Comparison of ENCODE assay signal across 30 cellular contexts in the genomic region with DNA sequence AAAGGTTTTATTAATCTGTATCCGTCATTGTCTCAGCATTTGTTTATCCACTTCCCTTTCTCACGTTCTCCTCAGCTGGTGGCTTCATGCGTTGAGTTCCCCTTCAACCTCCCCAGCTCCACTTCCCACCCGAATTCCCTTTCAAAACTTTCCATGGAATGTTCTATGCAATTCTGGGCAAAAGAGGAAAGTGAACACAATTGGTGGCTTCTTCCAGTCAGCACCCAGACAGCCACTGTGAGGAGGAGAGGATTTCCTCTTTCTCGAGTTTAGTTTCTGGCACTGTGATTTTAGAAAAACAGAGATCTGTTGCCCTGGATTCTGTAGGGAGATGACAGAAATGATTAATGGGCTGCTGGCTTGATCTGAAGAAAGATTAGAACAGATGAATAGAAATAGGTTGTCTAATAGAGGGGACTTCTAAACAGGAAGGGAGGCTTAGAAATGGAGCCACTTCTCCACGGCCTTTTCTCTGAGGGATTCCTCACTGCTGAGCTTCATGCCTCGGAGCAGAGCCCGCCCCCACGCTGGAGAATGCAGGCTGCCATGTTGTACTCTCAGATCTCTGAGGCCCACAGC.
DNase-seq lines count a peak whose midpoint lies in the region; ATAC-seq and TF ChIP-seq lines count a peak whose summit lies in the region.
"Had no signal": no experiment of that assay in that cellular context is flagged by ENCODE, and none has a peak within 500 bp of the region (broad histone marks: within the 10 kb centered on the region; RNA-seq: fewer than 3 reads in every experiment).

No MANE protein-coding gene starts in this region.

- H3K27me3 ChIP-seq in prostate gland (replicated peaks; ENCODE audit: insufficient read depth) = no peaks in the 10 kb centered on the region
- H3K27me3 ChIP-seq: BE2C, gastroesophageal sphincter, suprapubic skin had no signal

- H3K36me3 Mint-ChIP-seq in T-helper 17 cell (ENCODE audit: low read depth) = peaks cover 7% of the 10 kb centered on the region
- H3K36me3 Mint-ChIP-seq in naive thymus-derived CD8-positive, alpha-beta T cell = peaks cover 4 to 50% (median 38%) of the 10 kb centered on the region in 3 donors

- intact Hi-C loops in prostate gland (cut with DNase I) = no loop called here

- H3K36me3 ChIP-seq in prostate gland = no peaks in the 10 kb centered on the region
- H3K36me3 ChIP-seq: BE2C, gastroesophageal sphincter had no signal

- H3K4me3 ChIP-seq in prostate gland = no peak overlapping the region
- H3K4me3 ChIP-seq: dorsolateral prefrontal cortex, gastroesophageal sphincter, suprapubic skin had no signal

- no peaks in the 10 kb centered on the region for H3K27me3 Mint-ChIP-seq in T-helper 17 cell
- no peaks in the 10 kb centered on the region for H3K27me3 Mint-ChIP-seq in naive thymus-derived CD8-positive, alpha-beta T cell
- H3K27me3 Mint-ChIP-seq: activated CD4-positive, alpha-beta T cell treated with anti-CD3 and anti-CD28 coated beads, Interleukin-2, amount 10 ng/mL, durations not matched to agents 7 days and 5 days; activated naive CD8-positive, alpha-beta T cell treated with anti-CD3 and anti-CD28 coated beads, Interleukin-2, amount 50 U/mL, for 24 hours; activated T-cell treated with anti-CD3 and anti-CD28 coated beads, Interleukin-2, amount 50 U/mL, for 24 hours; CD8-positive, alpha-beta memory T cell; central memory CD8-positive, alpha-beta T cell; memory B cell had no signal

- H3K27ac Mint-ChIP-seq in T-helper 17 cell = no peak overlapping the region
- H3K27ac Mint-ChIP-seq in naive thymus-derived CD8-positive, alpha-beta T cell = no peak overlapping the region
- H3K27ac Mint-ChIP-seq: activated CD4-positive, alpha-beta T cell treated with anti-CD3 and anti-CD28 coated beads, Interleukin-2, amount 10 ng/mL, durations not matched to agents 7 days and 5 days; activated naive CD8-positive, alpha-beta T cell treated with anti-CD3 and anti-CD28 coated beads, Interleukin-2, amount 50 U/mL, for 24 hours; activated T-cell treated with anti-CD3 and anti-CD28 coated beads, Interleukin-2, amount 50 U/mL, for 24 hours; memory B cell had no signal

- peak; percentile 8 for DNase-seq in M059J (ENCODE audit: low read depth)
- DNase-seq in dermis blood vessel endothelial cell = peak; percentile 32
- DNase-seq in lung microvascular endothelial cell (ENCODE audit: low read depth in 2 of 2) = peak; percentile 78 to 91
- no peak for DNase-seq in prostate gland (ENCODE audit: low spot score)
- DNase-seq in T-helper 17 cell = no peak
- no peak for DNase-seq in naive thymus-derived CD8-positive, alpha-beta T cell
- DNase-seq in DMS79 (lab: John Stamatoyannopoulos, UW) = no peak
- DNase-seq: ACHN; activated CD4-positive, alpha-beta T cell treated with anti-CD3 and anti-CD28 coated beads, Interleukin-2, amount 10 ng/mL, durations not matched to agents 7 days and 5 days; activated naive CD4-positive, alpha-beta T cell; activated naive CD8-positive, alpha-beta T cell treated with anti-CD3 and anti-CD28 coated beads, Interleukin-2, amount 50 U/mL, for 24 hours; activated T-cell treated with anti-CD3 and anti-CD28 coated beads, Interleukin-2, amount 50 U/mL, for 24 hours; BE2C; CD8-positive, alpha-beta memory T cell; DMS 273 treated with DMSO at 0.1 percent for 48 hours; dorsolateral prefrontal cortex; hippocampal formation; left cardiac atrium; NCI-H1048; NCI-H446; NCI-H748 treated with DMSO at 0.1 percent for 48 hours; retina; SHP77 treated with DMSO at 0.1 percent for 48 hours; stimulated activated naive CD4-positive, alpha-beta T cell treated with Interleukin-2 at 50 U/mL for 16 hours; T1000 had no signal

- H3K4me3 Mint-ChIP-seq in T-helper 17 cell = no peak overlapping the region
- no peak overlapping the region for H3K4me3 Mint-ChIP-seq in naive thymus-derived CD8-positive, alpha-beta T cell
- H3K4me3 Mint-ChIP-seq: activated CD4-positive, alpha-beta T cell treated with anti-CD3 and anti-CD28 coated beads, Interleukin-2, amount 10 ng/mL, durations not matched to agents 7 days and 5 days; activated naive CD8-positive, alpha-beta T cell treated with anti-CD3 and anti-CD28 coated beads, Interleukin-2, amount 50 U/mL, for 24 hours; activated T-cell treated with anti-CD3 and anti-CD28 coated beads, Interleukin-2, amount 50 U/mL, for 24 hours; CD8-positive, alpha-beta memory T cell; central memory CD8-positive, alpha-beta T cell; memory B cell had no signal

- TF ChIP-seq CTCF in prostate gland (IDR thresholded peaks at IDR 0.05) = no peak

- peaks cover 4% of the 10 kb centered on the region for H3K4me1 ChIP-seq in prostate gland (replicated peaks)
- H3K4me1 ChIP-seq: BE2C, gastroesophageal sphincter, suprapubic skin had no signal

- POLR2A ChIA-PET in naive thymus-derived CD8-positive, alpha-beta T cell (lab: Charles Lee) = no interaction called here

- no peak for ATAC-seq in T-helper 17 cell
- ATAC-seq in naive thymus-derived CD8-positive, alpha-beta T cell = no peak
- ATAC-seq: activated naive CD8-positive, alpha-beta T cell treated with anti-CD3 and anti-CD28 coated beads, Interleukin-2, amount 50 U/mL, for 24 hours; gastroesophageal sphincter; left cardiac atrium; Panc1 had no signal

- peak overlapping the region; percentile 9 to 27 for H3K27ac ChIP-seq in prostate gland
- H3K27ac ChIP-seq: dorsolateral prefrontal cortex, gastroesophageal sphincter, suprapubic skin had no signal

- 23% methylated on average over 9 of the region's 9 CpGs for WGBS in prostate gland

- H3K9me3 Mint-ChIP-seq in naive thymus-derived CD8-positive, alpha-beta T cell = no peaks in the 10 kb centered on the region
- H3K9me3 Mint-ChIP-seq: activated CD4-positive, alpha-beta T cell treated with anti-CD3 and anti-CD28 coated beads, Interleukin-2, amount 10 ng/mL, durations not matched to agents 7 days and 5 days; activated naive CD8-positive, alpha-beta T cell treated with anti-CD3 and anti-CD28 coated beads, Interleukin-2, amount 50 U/mL, for 24 hours; activated T-cell treated with anti-CD3 and anti-CD28 coated beads, Interleukin-2, amount 50 U/mL, for 24 hours; CD8-positive, alpha-beta memory T cell; central memory CD8-positive, alpha-beta T cell; memory B cell had no signal

- H3K9me3 ChIP-seq in prostate gland (no peaks in the 10 kb centered on the region), T-helper 17 cell (ENCODE audit: control insufficient read depth, low read length, poor library complexity, severe bottlenecking) (no peaks in the 10 kb centered on the region)
- H3K9me3 ChIP-seq: BE2C, gastroesophageal sphincter, suprapubic skin had no signal

- no peaks in the 10 kb centered on the region for H3K4me1 Mint-ChIP-seq in T-helper 17 cell
- no peaks in the 10 kb centered on the region for H3K4me1 Mint-ChIP-seq in naive thymus-derived CD8-positive, alpha-beta T cell
- H3K4me1 Mint-ChIP-seq: activated CD4-positive, alpha-beta T cell treated with anti-CD3 and anti-CD28 coated beads, Interleukin-2, amount 10 ng/mL, durations not matched to agents 7 days and 5 days; activated naive CD8-positive, alpha-beta T cell treated with anti-CD3 and anti-CD28 coated beads, Interleukin-2, amount 50 U/mL, for 24 hours; CD8-positive, alpha-beta memory T cell; central memory CD8-positive, alpha-beta T cell; memory B cell had no signal

- TF ChIP-seq POLR2A in prostate gland (IDR thresholded peaks at IDR 0.05) = no peak

Comparison
In these comparisons a context has a peak if more than half of its experiments do, and no peak if none do; other contexts are left out.
1. DNase-seq: peak in M059J (single experiment), dermis blood vessel endothelial cell (single experiment) and lung microvascular endothelial cell (2 of 2); none in prostate gland (single experiment), T-helper 17 cell (0 of 3), naive thymus-derived CD8-positive, alpha-beta T cell (0 of 10) and DMS79 (single experiment).